8 cellular contexts compared by ENCODE assay signal in the genomic region with DNA sequence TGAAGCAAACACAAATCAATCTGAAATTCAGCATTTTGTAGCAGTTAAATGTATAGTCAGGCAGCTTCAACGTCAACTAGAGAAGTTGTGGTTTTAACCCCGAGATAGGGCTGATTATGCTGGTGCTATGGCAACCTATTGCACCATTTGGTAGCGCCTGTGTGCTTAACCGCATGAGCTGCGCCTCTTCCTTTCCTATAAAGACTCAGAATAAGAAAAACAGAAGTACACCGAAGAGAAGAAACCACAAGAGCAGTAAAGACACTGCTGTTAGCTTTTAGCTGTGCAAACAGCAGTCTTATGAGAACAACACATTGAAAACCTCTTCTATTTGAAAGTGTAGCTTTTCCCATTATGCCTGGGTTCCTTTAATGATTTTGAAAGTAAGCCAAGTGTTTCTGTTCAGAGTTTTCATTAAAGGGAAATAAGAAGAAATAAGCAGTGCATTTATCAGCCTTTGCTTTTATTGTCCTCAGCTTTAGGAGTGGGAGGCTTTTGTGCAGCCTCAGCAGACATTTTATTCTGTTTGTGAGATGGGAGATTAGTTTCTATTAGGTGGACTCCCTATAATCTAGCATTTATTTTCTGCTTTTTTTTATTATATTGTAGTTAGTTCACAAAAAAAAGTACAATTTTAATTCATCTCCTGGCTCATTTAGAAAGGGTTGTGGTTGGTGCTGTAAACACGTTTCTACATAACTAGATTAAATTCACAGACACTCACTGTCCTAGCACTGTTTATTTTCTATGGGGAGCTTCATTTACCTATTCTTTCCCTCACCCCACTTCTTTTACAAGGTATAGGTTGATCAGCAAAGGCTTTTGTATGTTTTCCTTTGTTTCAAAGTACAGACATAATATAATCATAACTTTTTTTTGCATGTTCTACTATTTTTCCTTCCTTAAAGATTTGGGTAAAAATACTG. TPM values are rescaled to one million over a fixed set of nuclear protein-coding genes. Genes with fewer than 3 reads are reported as not detected.
A peak's percentile ranks its signal among the peaks of the same experiment; 100 is the strongest.
DNase-seq lines count a peak whose midpoint lies in the region; ATAC-seq, FAIRE-seq and TF ChIP-seq lines count a peak whose summit lies in the region.

No MANE protein-coding gene starts in this region.

- intact Hi-C loops in GM12878 (cut with micrococcal nuclease; ENCODE audit: unreplicated experiment): loop anchor here (1.0 to 5.0 kb wide), 5 partner anchors 41 to 525 kb away; partner anchors contain the start of gene NEK7

- DNase-seq in GM13976 (ENCODE audit: low spot score) (peak; percentile 69), MM.1S (peak; percentile 100), T-helper 17 cell (peak; percentile 46 to 71 (median 54)), GM12878 (ENCODE audit: low read depth, low spot score) (peak; percentile 97), keratinocyte (ENCODE audit: low read depth, low spot score) (no peak), NCI-H524 treated with DMSO at 0.1 percent for 48 hours (lab: John Stamatoyannopoulos, UW) (no peak)
- peak; percentile 86 for DNase-seq in stimulated activated CD4-positive, alpha-beta T cell treated with anti-CD3 and anti-CD28 coated beads, Interleukin-1b, Interleukin-23, amount 100 ng/mL, for 48 hours

- H3K27me3 ChIP-seq in MM.1S (replicated peaks; ENCODE audit: insufficient read depth, low read length) (no peaks in the 10 kb centered on the region), GM12878 (replicated peaks in 1 of 2; ENCODE audit: control insufficient read depth in 2 of 2, insufficient read depth in 2 of 2, low read length in 1 of 2) (no peaks in the 10 kb centered on the region), keratinocyte (ENCODE audit: control insufficient read depth, extremely low read depth, insufficient read depth, low read length) (no peaks in the 10 kb centered on the region)

- H3K4me2 ChIP-seq in MM.1S (ENCODE audit: low read depth, low read length): peak overlapping the region; percentile 87
- H3K4me2 ChIP-seq in GM12878 (ENCODE audit: control insufficient read depth, insufficient read depth): peak overlapping the region; percentile 72
- peak overlapping the region; percentile 35 for H3K4me2 ChIP-seq in keratinocyte (ENCODE audit: control insufficient read depth, extremely low read depth, insufficient read depth, low read depth, low read length)

- H3K4me1 ChIP-seq in HEK293 (ENCODE audit: control insufficient read depth, insufficient read depth, low read length) (peaks cover 2% of the 10 kb centered on the region; the same call in 1 of the 2 replicates), MM.1S (ENCODE audit: low read length) (peaks cover 41% of the 10 kb centered on the region), GM12878 (ENCODE audit: control insufficient read depth, insufficient read depth, low read length) (peaks cover 63% of the 10 kb centered on the region), keratinocyte (ENCODE audit: control insufficient read depth, extremely low read depth, insufficient read depth, low read length) (peaks cover 7% of the 10 kb centered on the region)

- dilution Hi-C loops in keratinocyte (cut with MboI; ENCODE audit: extremely low pct_ligation_motif_present, low sequenced_read_pairs): no loop called here

- no peak for TF ChIP-seq CTCF in GM13976 (IDR thresholded peaks at IDR 0.05; ENCODE audit: borderline replicate concordance, control extremely low read depth, extremely low read depth, insufficient read depth, missing control alignments)
- no peak for TF ChIP-seq CTCF in HEK293 (tag by site-specific recombination; IDR thresholded peaks at IDR 0.05)
- no peak for TF ChIP-seq CTCF in MM.1S (IDR thresholded peaks at IDR 0.05; ENCODE audit: low read length)
- TF ChIP-seq CTCF in GM12878 (IDR thresholded peaks at IDR 0.05 in 2 of 3, conservative IDR thresholded peaks at IDR 0.05 in 1 of 3; ENCODE audit: control insufficient read depth in 2 of 3, extremely low read depth in 1 of 3, insufficient read depth in 1 of 3, low read depth in 3 of 3, low read length in 3 of 3): no peak
- TF ChIP-seq CTCF in keratinocyte (optimal IDR thresholded peaks at IDR 0.05 in 1 of 3, IDR thresholded peaks at IDR 0.05 in 1 of 3, conservative IDR thresholded peaks at IDR 0.05 in 1 of 3; ENCODE audit: extremely low read depth in 1 of 3, insufficient read depth in 2 of 3, low read length in 3 of 3): no peak

- CTCF ChIA-PET in HEK293 (lab: Yijun Ruan, JAX): interaction anchor here (0.7 to 1.9 kb wide), 6 partner anchors 13 to 1293 kb away, joined by 3 to 6 read pairs (median 4); no protein-coding TSS in a partner anchor
- CTCF ChIA-PET in GM12878 (lab: Yijun Ruan, JAX): interaction anchor here (0.6 to 5.6 kb wide), 18 partner anchors 8 to 782 kb away, joined by 3 to 48 read pairs (median 6); no protein-coding TSS in a partner anchor

- H3K9me1 ChIP-seq in keratinocyte (ENCODE audit: control insufficient read depth, extremely low read depth, insufficient read depth, low read length): no peaks in the 10 kb centered on the region

- H3K4me3 Mint-ChIP-seq in T-helper 17 cell: peak overlapping the region; percentile 80

- H3K27ac ChIP-seq in HEK293 (ENCODE audit: extremely low read depth, low read depth, low read length): peak overlapping the region; percentile 40; the same call in 1 of the 2 replicates
- peak overlapping the region; percentile 96 for H3K27ac ChIP-seq in MM.1S (ENCODE audit: low read length)
- H3K27ac ChIP-seq in GM12878 (ENCODE audit: control insufficient read depth, insufficient read depth): peak overlapping the region; percentile 81
- H3K27ac ChIP-seq in keratinocyte (ENCODE audit: control insufficient read depth, insufficient read depth, low read length): no peak overlapping the region

- no peaks in the 10 kb centered on the region for H3K36me3 ChIP-seq in HEK293 (ENCODE audit: control insufficient read depth in 2 of 2, insufficient read depth in 1 of 2, low read length in 2 of 2)
- no peaks in the 10 kb centered on the region for H3K36me3 ChIP-seq in MM.1S (replicated peaks; ENCODE audit: insufficient read depth, low read length)
- peaks cover 3 to 5% of the 10 kb centered on the region in 2 experiments; a peak in 3 of 4 replicates for H3K36me3 ChIP-seq in GM12878 (ENCODE audit: control insufficient read depth in 2 of 2, insufficient read depth in 2 of 2, low read length in 1 of 2)
- no peaks in the 10 kb centered on the region for H3K36me3 ChIP-seq in keratinocyte (ENCODE audit: control insufficient read depth in 2 of 2, extremely low read depth in 1 of 2, insufficient read depth in 2 of 2, low read length in 2 of 2)

- H3K27ac Mint-ChIP-seq in T-helper 17 cell: peak overlapping the region; percentile 98

- TF ChIP-seq RAD21 in GM12878 (IDR thresholded peaks at IDR 0.05; ENCODE audit: insufficient read depth, low read depth, low read length): peak; percentile 32

- FAIRE-seq in GM12878 (lab: Jason Lieb, UNC) (peak; percentile 93), keratinocyte (lab: Jason Lieb, UNC) (peak; percentile 46)

- in situ Hi-C loops in GM13976 (cut with MboI; ENCODE audit: low sequenced_read_pairs, unreplicated experiment): no loop called here
- in situ Hi-C loops in GM12878 (cut with MboI): loop anchor here (10.0 to 25.0 kb wide), 3 partner anchors 597 to 1145 kb away; partner anchors contain the start of genes C1orf53 and LHX9

- H3K4me1 Mint-ChIP-seq in T-helper 17 cell: peaks cover 64% of the 10 kb centered on the region

- no peaks in the 10 kb centered on the region for H3K79me2 ChIP-seq in MM.1S (ENCODE audit: low read length)
- H3K79me2 ChIP-seq in GM12878 (ENCODE audit: control insufficient read depth, insufficient read depth, low read length): peaks cover 24% of the 10 kb centered on the region
- H3K79me2 ChIP-seq in keratinocyte (ENCODE audit: control insufficient read depth, insufficient read depth, low read length): no peaks in the 10 kb centered on the region

- no peaks in the 10 kb centered on the region for H3K27me3 Mint-ChIP-seq in T-helper 17 cell

- H3K36me3 Mint-ChIP-seq in T-helper 17 cell (ENCODE audit: low read depth): no peaks in the 10 kb centered on the region

- peak overlapping the region; percentile 9 for H3K4me3 ChIP-seq in HEK293 (ENCODE audit: low read depth, low read length)
- peak overlapping the region; percentile 42 for H3K4me3 ChIP-seq in MM.1S (ENCODE audit: low read length)
- peak overlapping the region; percentile 12; the same call in 1 of the 2 replicates for H3K4me3 ChIP-seq in GM12878
- no peak overlapping the region for H3K4me3 ChIP-seq in keratinocyte (ENCODE audit: control insufficient read depth in 2 of 3, extremely low read depth in 1 of 3, insufficient read depth in 2 of 3, low read depth in 1 of 3, low read length in 3 of 3)

- no peaks in the 10 kb centered on the region for H4K20me1 ChIP-seq in MM.1S (ENCODE audit: insufficient read depth, low read length)
- no peaks in the 10 kb centered on the region for H4K20me1 ChIP-seq in GM12878 (ENCODE audit: control insufficient read depth, insufficient read depth)
- H4K20me1 ChIP-seq in keratinocyte (ENCODE audit: control insufficient read depth, extremely low read depth, insufficient read depth, low read length): no peaks in the 10 kb centered on the region

- H3K9ac ChIP-seq in MM.1S (ENCODE audit: low read length) (peak overlapping the region; percentile 78), GM12878 (ENCODE audit: control insufficient read depth, insufficient read depth, low read length) (peak overlapping the region; percentile 2; the same call in 1 of the 2 replicates), keratinocyte (ENCODE audit: control insufficient read depth, extremely low read depth, insufficient read depth, low read length) (peak overlapping the region; percentile 1)

- BruUV-seq in GM12878 (replicated peaks; lab: Mats Ljungman, UMichigan): TSS peak; percentile 17

- H2AFZ ChIP-seq in MM.1S (ENCODE audit: low read length): peak overlapping the region; percentile 48
- H2AFZ ChIP-seq in GM12878 (ENCODE audit: control insufficient read depth, low read depth, low read length): peak overlapping the region; percentile 21; the same call in 1 of the 2 replicates
- peak overlapping the region; percentile 12 for H2AFZ ChIP-seq in keratinocyte (ENCODE audit: control insufficient read depth, low read length)

- H3K9me2 ChIP-seq in MM.1S (replicated peaks; ENCODE audit: insufficient read depth, low read length): no peaks in the 10 kb centered on the region

- no peaks in the 10 kb centered on the region for H3K9me3 ChIP-seq in HEK293 (ENCODE audit: control insufficient read depth, insufficient read depth, low read depth, low read length)
- H3K9me3 ChIP-seq in MM.1S (replicated peaks; ENCODE audit: insufficient read depth, low read length): no peaks in the 10 kb centered on the region
- no peaks in the 10 kb centered on the region for H3K9me3 ChIP-seq in T-helper 17 cell (ENCODE audit: control insufficient read depth, low read length, poor library complexity, severe bottlenecking)
- no peaks in the 10 kb centered on the region; the same call in 1 of the 3 replicates for H3K9me3 ChIP-seq in GM12878 (replicated peaks; ENCODE audit: control insufficient read depth, insufficient read depth, low read length)
- no peaks in the 10 kb centered on the region for H3K9me3 ChIP-seq in keratinocyte (ENCODE audit: control insufficient read depth, low read depth, low read length)

- RAD21 ChIA-PET in GM12878 (lab: Charles Lee; ENCODE audit: unreplicated experiment): interaction anchor here (0.6 to 6.7 kb wide), 37 partner anchors 8 to 529 kb away, joined by 3 to 139 read pairs (median 7); partner anchors contain the start of gene PTPRC

- H3F3A ChIP-seq in MM.1S (ENCODE audit: insufficient read depth, low read length): peaks cover 23% of the 10 kb centered on the region

- ATAC-seq in T-helper 17 cell: peak; percentile 81
- ATAC-seq in GM12878: peak; percentile 93

- TF ChIP-seq POLR2A in GM12878 (IDR thresholded peaks at IDR 0.05; ENCODE audit: low read depth, low read length): peak; percentile 48

- SMC1A ChIA-PET in GM12878 (lab: Charles Lee; ENCODE audit: uncharacterized antibody, unreplicated experiment): interaction anchor here (0.7 to 6.6 kb wide), 37 partner anchors 10 to 516 kb away, joined by 3 to 165 read pairs (median 6); partner anchors contain the start of genes ATP6V1G3 and PTPRC

- TF ChIP-seq EP300 in GM12878 (IDR thresholded peaks at IDR 0.05; ENCODE audit: borderline replicate concordance in 1 of 2, control insufficient read depth in 1 of 2, low read depth in 2 of 2, low read length in 2 of 2): peak; percentile 77 to 98

- POLR2A ChIA-PET in HEK293 (lab: Yijun Ruan, JAX) (no interaction called here), GM12878 (lab: Charles Lee) (interaction anchor here (0.6 to 2.4 kb wide), 16 partner anchors 9 to 518 kb away, joined by 3 to 14 read pairs (median 6); partner anchors contain the start of gene PTPRC)

- WGBS in GM12878 (ENCODE audit: insufficient coverage, insufficient replicate concordance, low lambda C conversion rate, missing lambda C conversion rate): 2% methylated on average over 7 of the region's 7 CpGs

RNA-seq across cellular contexts. Expression of gene PTPRC, which starts 43.3 kb away (rescaled TPM):
- total RNA-seq in T-helper 17 cell: 100 to 1,000 TPM; 697 to 813 TPM
- total RNA-seq in GM12878 (2013; cell fraction: nucleolus; rRNA removed): 586 and 675 TPM in 2 replicates
- total RNA-seq in GM12878 (2014; rRNA removed): 117 and 136 TPM in 2 replicates
- total RNA-seq in GM12878 (2014; rRNA removed; fragmentation: Illumina TruSeq; extraction: Trizol): 167 and 171 TPM in 2 replicates
- 154 and 157 TPM in 2 replicates for total RNA-seq in GM12878 (2021)
- polyA plus RNA-seq in GM12878 (2011; ENCODE audit: low read depth): 57.1 TPM
- 171 and 221 TPM in 2 replicates for polyA plus RNA-seq in GM12878 (2011; rRNA removed)
- 125 and 161 TPM in 2 replicates for polyA plus RNA-seq in GM12878 (2011; cell fraction: cytosol; rRNA removed)
- polyA plus RNA-seq in GM12878 (2011; cell fraction: nucleus; rRNA removed): 106 and 128 TPM in 2 replicates
- 67.1 and 78.4 TPM in 2 replicates for polyA plus RNA-seq in GM12878 (2012)
- 156 and 163 TPM in 2 replicates for polyA plus RNA-seq in GM12878 (2014; fragmentation: Illumina TruSeq; extraction: Trizol)
- 10 to 100 TPM; 72.9 to 73.6 TPM for polyA plus RNA-seq in GM12878 (2014; fragmentation: Nextera tagmentation; extraction: Ambion mirVana)
- 75.1 and 80.9 TPM in 2 replicates for polyA plus RNA-seq in GM12878 (2014; rRNA removed)
- polyA plus RNA-seq in GM12878 (2016; fragmentation: Nextera tagmentation; extraction: Ambion mirVana): 100 to 1,000 TPM; 117 to 119 TPM
- 240 and 280 TPM in 2 replicates for polyA minus RNA-seq in GM12878 (2011; rRNA and poly(A)+ RNA removed)
- polyA minus RNA-seq in GM12878 (2011; cell fraction: cytosol; rRNA and poly(A)+ RNA removed): 70.3 and 72.0 TPM in 2 replicates
- polyA minus RNA-seq in GM12878 (2011; cell fraction: nucleus; rRNA and poly(A)+ RNA removed): 150 and 243 TPM in 2 replicates
- 0.37 TPM in 1 of 3 replicates, not detected in the others for polyA plus RNA-seq in keratinocyte
- not detected for polyA plus RNA-seq in keratinocyte (2011; ENCODE audit: low read depth)
- polyA plus RNA-seq in keratinocyte (2011; cell fraction: cytosol; rRNA removed): not detected in 2 replicates
- 0.03 TPM in 1 of 2 replicates, not detected in the other for polyA plus RNA-seq in keratinocyte (2011; cell fraction: nucleus; rRNA removed)
- not detected in 2 replicates for polyA plus RNA-seq in keratinocyte (2012; ENCODE audit: low replicate concordance)
- not detected in 3 replicates for polyA minus RNA-seq in keratinocyte
- not detected for polyA minus RNA-seq in keratinocyte (2011; cell fraction: cytosol; rRNA and poly(A)+ RNA removed)
- polyA minus RNA-seq in keratinocyte (2011; cell fraction: nucleus; rRNA and poly(A)+ RNA removed): not detected in 2 replicates

Comparison
In these comparisons a context has a peak if more than half of its experiments do, and no peak if none do; other contexts are left out.
1. DNase-seq: peak in GM13976 (single experiment), MM.1S (single experiment), T-helper 17 cell (3 of 3), GM12878 (single experiment) and stimulated activated CD4-positive, alpha-beta T cell treated with anti-CD3 and anti-CD28 coated beads, Interleukin-1b, Interleukin-23, amount 100 ng/mL, for 48 hours (single experiment); none in keratinocyte (single experiment) and NCI-H524 treated with DMSO at 0.1 percent for 48 hours (single experiment).
2. H3K4me3 ChIP-seq: peak in HEK293 (single experiment), MM.1S (single experiment) and GM12878 (single experiment); none in keratinocyte (0 of 3).
3. H3K4me2 ChIP-seq: peak in every context shown above with its lines; median percentile 87 in MM.1S; 72 in GM12878; 35 in keratinocyte.
4. H3K9ac ChIP-seq: peak in every context shown above with its lines; median percentile 78 in MM.1S; 2 in GM12878; 1 in keratinocyte.
5. Peak in every context shown above with its lines, with median percentiles within 50 percentile points of each other: H2AFZ ChIP-seq.